In the genomic region with DNA sequence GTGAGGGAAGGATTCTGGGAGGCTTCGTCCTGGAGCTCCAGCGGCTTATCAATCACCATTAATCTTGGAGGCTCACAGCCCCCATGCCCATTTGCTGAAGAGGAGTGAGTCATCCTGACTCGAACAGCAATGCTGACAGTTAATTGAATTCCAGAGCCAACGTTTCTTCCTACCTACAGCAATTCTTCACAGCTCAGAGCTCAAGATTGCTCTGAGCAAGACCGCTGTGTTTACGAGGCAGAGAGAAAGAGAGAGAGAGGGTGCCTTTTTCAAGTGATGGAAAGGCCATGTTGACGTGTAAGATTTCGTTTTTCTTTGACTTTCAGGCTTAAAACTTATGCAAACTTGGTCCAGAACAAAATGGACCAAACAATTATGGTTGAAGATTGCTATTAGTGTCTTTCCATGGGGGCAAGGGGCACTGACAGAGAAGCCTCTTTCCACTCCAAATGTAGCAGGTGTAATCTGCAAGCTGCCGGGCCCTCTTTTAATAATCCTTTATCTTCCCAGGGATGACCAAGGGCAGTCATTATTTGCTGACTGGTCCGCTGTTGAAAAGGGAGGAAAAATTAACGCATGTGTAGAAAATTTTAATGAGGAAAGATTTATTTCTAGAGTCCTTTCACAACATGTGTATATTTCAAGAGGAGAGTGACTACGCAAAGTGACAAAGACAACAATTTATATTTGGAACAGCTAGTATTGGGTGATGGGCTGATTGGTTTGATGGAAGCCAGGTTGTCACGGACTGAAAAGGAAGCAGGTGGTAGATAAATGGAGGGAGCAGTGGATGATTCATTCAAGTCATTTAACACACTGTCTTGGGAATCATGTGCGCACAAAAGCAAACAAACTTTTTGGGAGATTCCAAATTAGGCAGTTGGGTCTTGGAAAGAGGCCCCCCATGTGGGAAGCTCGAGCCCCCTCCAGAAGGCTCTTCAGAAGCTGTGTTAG, we compare ENCODE assay signal across 1 cellular context.
A peak's percentile ranks its signal among the peaks of the same experiment; 100 is the strongest.
TF ChIP-seq lines count a peak whose summit lies in the region.

No MANE protein-coding gene starts in this region.

TF ChIP-seq in K562, 482 proteins besides CTCF, POLR2A, EP300 and RAD21 (continued from another document and continues in another):
- TF ChIP-seq BCLAF1 (IDR thresholded peaks at IDR 0.05; ENCODE audit: borderline replicate concordance in 1 of 2, control insufficient read depth in 1 of 2, low read depth in 2 of 2, low read length in 1 of 2): no peak
- TF ChIP-seq RBBP5 (IDR thresholded peaks at IDR 0.05; ENCODE audit: borderline replicate concordance, insufficient read depth, low read length, poor library complexity, severe bottlenecking): no peak
- TF ChIP-seq FOXJ3 (CRISPR knock-in tag; IDR thresholded peaks at IDR 0.05): no peak
- no peak for TF ChIP-seq USF1 (CRISPR knock-in tag; IDR thresholded peaks at IDR 0.05)
- no peak for TF ChIP-seq CCNT2 (IDR thresholded peaks at IDR 0.05; ENCODE audit: borderline replicate concordance, extremely low read depth, insufficient read length, low read depth, low read length)
- TF ChIP-seq TEAD4 (IDR thresholded peaks at IDR 0.05; ENCODE audit: low read length): peak; percentile 51; the same call in 1 of the 2 replicates
- no peak for TF ChIP-seq TEAD4 (CRISPR knock-in tag; IDR thresholded peaks at IDR 0.05; ENCODE audit: borderline replicate concordance)
- no peak for TF ChIP-seq KLF6 (CRISPR knock-in tag; IDR thresholded peaks at IDR 0.05; ENCODE audit: borderline replicate concordance)
- no peak for TF ChIP-seq MTA2 (IDR thresholded peaks at IDR 0.05; ENCODE audit: low read depth)
- TF ChIP-seq SNRNP70 (optimal IDR thresholded peaks at IDR 0.05; ENCODE audit: low read depth, low read length): no peak
- no peak for TF ChIP-seq ZNF75A (CRISPR knock-in tag; IDR thresholded peaks at IDR 0.05)
- TF ChIP-seq CBX1 (IDR thresholded peaks at IDR 0.05; ENCODE audit: low read depth): no peak
- no peak for TF ChIP-seq ZNF318 (IDR thresholded peaks at IDR 0.05; ENCODE audit: borderline replicate concordance in 1 of 2, low read depth in 1 of 2)
- TF ChIP-seq, protein P1, sequence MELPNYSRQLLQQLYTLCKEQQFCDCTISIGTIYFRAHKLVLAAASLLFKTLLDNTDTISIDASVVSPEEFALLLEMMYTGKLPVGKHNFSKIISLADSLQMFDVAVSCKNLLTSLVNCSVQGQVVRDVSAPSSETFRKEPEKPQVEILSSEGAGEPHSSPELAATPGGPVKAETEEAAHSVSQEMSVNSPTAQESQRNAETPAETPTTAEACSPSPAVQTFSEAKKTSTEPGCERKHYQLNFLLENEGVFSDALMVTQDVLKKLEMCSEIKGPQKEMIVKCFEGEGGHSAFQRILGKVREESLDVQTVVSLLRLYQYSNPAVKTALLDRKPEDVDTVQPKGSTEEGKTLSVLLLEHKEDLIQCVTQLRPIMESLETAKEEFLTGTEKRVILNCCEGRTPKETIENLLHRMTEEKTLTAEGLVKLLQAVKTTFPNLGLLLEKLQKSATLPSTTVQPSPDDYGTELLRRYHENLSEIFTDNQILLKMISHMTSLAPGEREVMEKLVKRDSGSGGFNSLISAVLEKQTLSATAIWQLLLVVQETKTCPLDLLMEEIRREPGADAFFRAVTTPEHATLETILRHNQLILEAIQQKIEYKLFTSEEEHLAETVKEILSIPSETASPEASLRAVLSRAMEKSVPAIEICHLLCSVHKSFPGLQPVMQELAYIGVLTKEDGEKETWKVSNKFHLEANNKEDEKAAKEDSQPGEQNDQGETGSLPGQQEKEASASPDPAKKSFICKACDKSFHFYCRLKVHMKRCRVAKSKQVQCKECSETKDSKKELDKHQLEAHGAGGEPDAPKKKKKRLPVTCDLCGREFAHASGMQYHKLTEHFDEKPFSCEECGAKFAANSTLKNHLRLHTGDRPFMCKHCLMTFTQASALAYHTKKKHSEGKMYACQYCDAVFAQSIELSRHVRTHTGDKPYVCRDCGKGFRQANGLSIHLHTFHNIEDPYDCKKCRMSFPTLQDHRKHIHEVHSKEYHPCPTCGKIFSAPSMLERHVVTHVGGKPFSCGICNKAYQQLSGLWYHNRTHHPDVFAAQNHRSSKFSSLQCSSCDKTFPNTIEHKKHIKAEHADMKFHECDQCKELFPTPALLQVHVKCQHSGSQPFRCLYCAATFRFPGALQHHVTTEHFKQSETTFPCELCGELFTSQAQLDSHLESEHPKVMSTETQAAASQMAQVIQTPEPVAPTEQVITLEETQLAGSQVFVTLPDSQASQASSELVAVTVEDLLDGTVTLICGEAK (IDR thresholded peaks at IDR 0.05): 0 out of 2 replicates have a peak, but pooled peaks have one; percentile 33
- TF ChIP-seq, protein P1 (CRISPR knock-in tag; IDR thresholded peaks at IDR 0.05): no peak
- TF ChIP-seq HNRNPLL (IDR thresholded peaks at IDR 0.05; ENCODE audit: low read depth, low read length, poor library complexity, severe bottlenecking): no peak
- TF ChIP-seq SOX6 (IDR thresholded peaks at IDR 0.05): peak; percentile 49; the same call in 1 of the 2 replicates
- TF ChIP-seq KHSRP (IDR thresholded peaks at IDR 0.05): no peak
- TF ChIP-seq SIN3B (IDR thresholded peaks at IDR 0.05; ENCODE audit: low read depth): no peak
- no peak for TF ChIP-seq ZNF184 (CRISPR knock-in tag; IDR thresholded peaks at IDR 0.05)
- no peak for TF ChIP-seq MITF (IDR thresholded peaks at IDR 0.05)
- no peak for TF ChIP-seq PCBP2 (IDR thresholded peaks at IDR 0.05; ENCODE audit: low read depth, low read length, poor library complexity, severe bottlenecking)
- no peak for TF ChIP-seq ZNF239 (CRISPR knock-in tag; IDR thresholded peaks at IDR 0.05)
- TF ChIP-seq NELFE (IDR thresholded peaks at IDR 0.05; ENCODE audit: insufficient read depth, insufficient read length): no peak
- TF ChIP-seq SRF (CRISPR knock-in tag; IDR thresholded peaks at IDR 0.05): no peak
